In the genomic region with DNA sequence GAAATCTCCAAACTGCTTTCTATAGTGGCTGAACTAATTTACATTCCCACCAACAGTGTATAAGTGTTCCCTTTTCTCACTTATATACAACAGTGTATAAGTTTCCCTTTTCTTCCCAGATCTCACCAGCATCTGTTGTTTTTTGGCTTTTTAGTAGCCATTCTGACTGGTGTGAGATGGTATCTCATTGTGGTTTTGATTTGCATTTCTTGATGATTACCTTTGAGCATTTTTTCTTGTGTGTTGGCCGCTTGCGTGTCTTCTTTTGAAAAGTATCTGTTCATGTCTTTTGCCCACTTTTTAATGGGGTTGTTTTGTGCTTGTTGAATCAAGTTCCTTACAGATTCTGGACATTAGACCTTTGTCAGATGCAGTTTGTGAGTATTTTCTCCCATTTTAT, we compare ENCODE assay signal across 4 cellular contexts. TPM values are rescaled to one million over a fixed set of nuclear protein-coding genes. Genes with fewer than 3 reads are reported as not detected.
"Had no signal": no experiment of that assay in that cellular context is flagged by ENCODE, and none has a peak within 500 bp of the region (broad histone marks: within the 10 kb centered on the region; RNA-seq: fewer than 3 reads in every experiment).

No MANE protein-coding gene starts in this region.

RNA-seq across cellular contexts. Expression of gene GPR18, which starts 8.6 kb away (rescaled TPM):
- total RNA-seq: chondrocyte, NCI-H460, RPMI7951, SJCRH30 had no signal

RNA-seq across cellular contexts. Expression of gene GPR183, which starts 57.6 kb away (rescaled TPM):
- total RNA-seq: SJCRH30 had no signal
